18 cellular contexts compared by ENCODE assay signal in genomic region chr1:30588311-30589073, GRCh38.
"Had no signal": no experiment of that assay in that cellular context is flagged by ENCODE, and none has a peak within 500 bp of the region (broad histone marks: within the 10 kb centered on the region; RNA-seq: fewer than 3 reads in every experiment).

No MANE protein-coding gene starts in this region.

- H3K27ac ChIP-seq: epithelial cell of prostate, esophagus muscularis mucosa, gastrocnemius medialis, heart right ventricle, neutrophil, uterus had no signal

- H3K4me3 ChIP-seq: esophagus muscularis mucosa, gastrocnemius medialis, heart right ventricle, uterus had no signal

- DNase-seq: cortex of kidney; effector memory CD8-positive, alpha-beta T cell; gastrocnemius medialis; heart right ventricle; hypothalamus; left colon; left ventricle myocardium superior; naive thymus-derived CD4-positive, alpha-beta T cell; posterior cingulate gyrus; right cardiac atrium; small intestine; stimulated activated CD4-positive, alpha-beta T cell treated with anti-CD3 and anti-CD28 coated beads, Interleukin-2, amount 100 ng/mL, for 48 hours; stimulated activated naive CD4-positive, alpha-beta T cell treated with Interleukin-2 at 50 U/mL for 16 hours; trophoblast cell; uterus had no signal

- H3K27me3 ChIP-seq: uterus had no signal

- H3K36me3 ChIP-seq: esophagus muscularis mucosa, gastrocnemius medialis, heart right ventricle, neutrophil, uterus had no signal

- H3K4me1 ChIP-seq: esophagus muscularis mucosa, gastrocnemius medialis, heart right ventricle, uterus had no signal

- ATAC-seq: effector memory CD8-positive, alpha-beta T cell; gastrocnemius medialis; heart right ventricle; left colon; left ventricle myocardium superior; naive thymus-derived CD4-positive, alpha-beta T cell; right cardiac atrium had no signal

- H3K9me3 ChIP-seq: neutrophil, uterus had no signal
